21 cellular contexts compared by ENCODE assay signal in genomic region chr14:102403028-102403427, GRCh38.
"Had no signal": no experiment of that assay in that cellular context is flagged by ENCODE, and none has a peak within 500 bp of the region (broad histone marks: within the 10 kb centered on the region; RNA-seq: fewer than 3 reads in every experiment).

No MANE protein-coding gene starts in this region.

- H3K4me3 Mint-ChIP-seq: naive thymus-derived CD4-positive, alpha-beta T cell had no signal

- H3K27me3 ChIP-seq: dorsolateral prefrontal cortex, esophagus muscularis mucosa, gastroesophageal sphincter, neutrophil, stomach, transverse colon had no signal

- DNase-seq: cortex of kidney; dorsolateral prefrontal cortex; effector CD8-positive, alpha-beta T cell; foreskin fibroblast; glutamatergic neuron; islet precursor cell; mammary epithelial cell; naive thymus-derived CD4-positive, alpha-beta T cell; stimulated activated naive CD4-positive, alpha-beta T cell; stomach; substantia nigra; transverse colon had no signal

- H3K9me3 ChIP-seq: neutrophil had no signal

- H3K27me3 Mint-ChIP-seq: naive thymus-derived CD4-positive, alpha-beta T cell had no signal

- ATAC-seq: gastroesophageal sphincter; left lobe of liver; naive thymus-derived CD4-positive, alpha-beta T cell; sciatic nerve had no signal

- H3K4me3 ChIP-seq: dorsolateral prefrontal cortex, esophagus muscularis mucosa, gastroesophageal sphincter, skin epidermis, stomach, thoracic aorta, transverse colon had no signal

- FAIRE-seq: endometrium had no signal

- H3K4me1 ChIP-seq: transverse colon had no signal

- H3K27ac ChIP-seq: epithelial cell of prostate, esophagus muscularis mucosa, gastroesophageal sphincter, neutrophil, skin epidermis, stomach, thoracic aorta, transverse colon had no signal

- H3K27ac Mint-ChIP-seq: naive thymus-derived CD4-positive, alpha-beta T cell had no signal
